ENCODE assay signal across 1 cellular context in the genomic region with DNA sequence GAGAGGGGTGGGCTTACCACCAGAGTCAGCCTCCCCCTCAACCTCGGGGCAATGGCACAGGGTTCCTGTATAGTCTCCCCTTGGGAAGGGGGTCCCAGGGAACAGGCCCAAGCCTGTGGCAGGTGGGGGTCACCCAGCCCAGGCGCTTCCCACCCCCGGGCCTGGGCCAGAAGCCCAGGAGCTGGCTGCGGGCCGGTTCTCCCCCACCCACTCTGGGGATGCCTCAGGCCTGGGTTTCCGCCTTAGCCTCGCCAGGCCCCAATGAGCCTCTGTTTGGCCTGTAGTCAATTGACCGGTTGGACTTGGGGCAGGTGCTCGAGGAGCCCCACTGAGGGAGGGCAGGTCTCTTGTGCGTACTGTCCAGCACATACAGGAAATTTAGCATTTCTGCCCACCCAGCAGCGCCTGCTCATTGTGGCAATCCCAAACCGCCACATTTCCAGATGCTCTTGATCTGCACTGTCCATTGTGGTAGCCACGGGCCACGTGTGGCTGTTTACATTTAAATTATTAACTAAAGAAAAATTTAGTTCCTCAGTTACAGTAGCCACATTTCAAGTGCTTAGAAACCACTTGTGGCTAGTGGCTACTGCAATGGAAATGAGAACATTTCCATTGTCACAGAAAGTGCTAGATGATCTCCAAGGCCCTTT.
A peak's percentile ranks its signal among the peaks of the same experiment; 100 is the strongest.
TF ChIP-seq lines count a peak whose summit lies in the region.

No MANE protein-coding gene starts in this region.

TF ChIP-seq in IMR-90, 13 proteins besides CTCF, POLR2A, EP300 and RAD21:
- TF ChIP-seq RCOR1 (IDR thresholded peaks at IDR 0.05; ENCODE audit: insufficient replicate concordance, low read length) (no peak), CEBPB (IDR thresholded peaks at IDR 0.05; ENCODE audit: low read depth, low read length) (no peak), CHD1 (IDR thresholded peaks at IDR 0.05; ENCODE audit: low read depth, low read length) (no peak)
- TF ChIP-seq, protein P1, sequence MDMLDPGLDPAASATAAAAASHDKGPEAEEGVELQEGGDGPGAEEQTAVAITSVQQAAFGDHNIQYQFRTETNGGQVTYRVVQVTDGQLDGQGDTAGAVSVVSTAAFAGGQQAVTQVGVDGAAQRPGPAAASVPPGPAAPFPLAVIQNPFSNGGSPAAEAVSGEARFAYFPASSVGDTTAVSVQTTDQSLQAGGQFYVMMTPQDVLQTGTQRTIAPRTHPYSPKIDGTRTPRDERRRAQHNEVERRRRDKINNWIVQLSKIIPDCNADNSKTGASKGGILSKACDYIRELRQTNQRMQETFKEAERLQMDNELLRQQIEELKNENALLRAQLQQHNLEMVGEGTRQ (IDR thresholded peaks at IDR 0.05; ENCODE audit: low read depth, low read length): 0 out of 2 replicates have a peak, but pooled peaks have one; percentile 34
